1 cellular context compared by ENCODE assay signal in genomic region chr2:208265807-208266640, GRCh38.
A peak's percentile ranks its signal among the peaks of the same experiment; 100 is the strongest.
TF ChIP-seq lines count a peak whose summit lies in the region.

Gene PIKFYVE (plus strand): TSS chr2:208266255. CDS start chr2:208271520, 5,265 bp downstream.

TF ChIP-seq in HepG2, 621 proteins besides CTCF, POLR2A, EP300 and RAD21 (continued from another document and continues in another):
- TF ChIP-seq ZNF318 (CRISPR knock-in tag; IDR thresholded peaks at IDR 0.05): peak; percentile 92; the same call in 1 of the 2 replicates
- TF ChIP-seq ZNF3 (CRISPR knock-in tag; IDR thresholded peaks at IDR 0.05): no peak
- peak; percentile 84; the same call in 1 of the 2 replicates for TF ChIP-seq REPIN1 (CRISPR knock-in tag; IDR thresholded peaks at IDR 0.05; ENCODE audit: borderline replicate concordance, low read depth)
- peak; percentile 74 for TF ChIP-seq ZNF768 (CRISPR knock-in tag; IDR thresholded peaks at IDR 0.05)
- no peak for TF ChIP-seq TEAD2 (CRISPR knock-in tag; IDR thresholded peaks at IDR 0.05)
- TF ChIP-seq, protein P1, sequence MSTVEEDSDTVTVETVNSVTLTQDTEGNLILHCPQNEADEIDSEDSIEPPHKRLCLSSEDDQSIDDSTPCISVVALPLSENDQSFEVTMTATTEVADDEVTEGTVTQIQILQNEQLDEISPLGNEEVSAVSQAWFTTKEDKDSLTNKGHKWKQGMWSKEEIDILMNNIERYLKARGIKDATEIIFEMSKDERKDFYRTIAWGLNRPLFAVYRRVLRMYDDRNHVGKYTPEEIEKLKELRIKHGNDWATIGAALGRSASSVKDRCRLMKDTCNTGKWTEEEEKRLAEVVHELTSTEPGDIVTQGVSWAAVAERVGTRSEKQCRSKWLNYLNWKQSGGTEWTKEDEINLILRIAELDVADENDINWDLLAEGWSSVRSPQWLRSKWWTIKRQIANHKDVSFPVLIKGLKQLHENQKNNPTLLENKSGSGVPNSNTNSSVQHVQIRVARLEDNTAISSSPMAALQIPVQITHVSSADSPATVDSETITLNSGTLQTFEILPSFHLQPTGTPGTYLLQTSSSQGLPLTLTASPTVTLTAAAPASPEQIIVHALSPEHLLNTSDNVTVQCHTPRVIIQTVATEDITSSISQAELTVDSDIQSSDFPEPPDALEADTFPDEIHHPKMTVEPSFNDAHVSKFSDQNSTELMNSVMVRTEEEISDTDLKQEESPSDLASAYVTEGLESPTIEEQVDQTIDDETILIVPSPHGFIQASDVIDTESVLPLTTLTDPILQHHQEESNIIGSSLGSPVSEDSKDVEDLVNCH (CRISPR knock-in tag; IDR thresholded peaks at IDR 0.05): peak; percentile 33; the same call in 1 of the 2 replicates
- no peak for TF ChIP-seq SMARCC2 (IDR thresholded peaks at IDR 0.05)
- peak; percentile 83 for TF ChIP-seq FOXO1 (CRISPR knock-in tag; IDR thresholded peaks at IDR 0.05)
- peak; percentile 88; the same call in 1 of the 2 replicates for TF ChIP-seq SRY (CRISPR knock-in tag; IDR thresholded peaks at IDR 0.05)
- peak; percentile 52; the same call in 1 of the 2 replicates for TF ChIP-seq SIN3B (IDR thresholded peaks at IDR 0.05; ENCODE audit: low read length)
- peak; percentile 52; the same call in 1 of the 2 replicates for TF ChIP-seq TMF1 (CRISPR knock-in tag; IDR thresholded peaks at IDR 0.05; ENCODE audit: low read depth)
- TF ChIP-seq ZNF816 (CRISPR knock-in tag; IDR thresholded peaks at IDR 0.05; ENCODE audit: borderline replicate concordance): no peak; the same call in 1 of the 2 replicates
- peak; percentile 90 for TF ChIP-seq PAXIP1 (CRISPR knock-in tag; conservative IDR thresholded peaks at IDR 0.05)
- no peak for TF ChIP-seq SNAI1 (CRISPR knock-in tag; IDR thresholded peaks at IDR 0.05; ENCODE audit: borderline replicate concordance)
- TF ChIP-seq ZNF280B (CRISPR knock-in tag; IDR thresholded peaks at IDR 0.05; ENCODE audit: borderline replicate concordance): peak; percentile 93
- peak; percentile 70 for TF ChIP-seq HNRNPK (IDR thresholded peaks at IDR 0.05; ENCODE audit: low read depth, low read length, poor library complexity, severe bottlenecking)
- TF ChIP-seq, protein P2, sequence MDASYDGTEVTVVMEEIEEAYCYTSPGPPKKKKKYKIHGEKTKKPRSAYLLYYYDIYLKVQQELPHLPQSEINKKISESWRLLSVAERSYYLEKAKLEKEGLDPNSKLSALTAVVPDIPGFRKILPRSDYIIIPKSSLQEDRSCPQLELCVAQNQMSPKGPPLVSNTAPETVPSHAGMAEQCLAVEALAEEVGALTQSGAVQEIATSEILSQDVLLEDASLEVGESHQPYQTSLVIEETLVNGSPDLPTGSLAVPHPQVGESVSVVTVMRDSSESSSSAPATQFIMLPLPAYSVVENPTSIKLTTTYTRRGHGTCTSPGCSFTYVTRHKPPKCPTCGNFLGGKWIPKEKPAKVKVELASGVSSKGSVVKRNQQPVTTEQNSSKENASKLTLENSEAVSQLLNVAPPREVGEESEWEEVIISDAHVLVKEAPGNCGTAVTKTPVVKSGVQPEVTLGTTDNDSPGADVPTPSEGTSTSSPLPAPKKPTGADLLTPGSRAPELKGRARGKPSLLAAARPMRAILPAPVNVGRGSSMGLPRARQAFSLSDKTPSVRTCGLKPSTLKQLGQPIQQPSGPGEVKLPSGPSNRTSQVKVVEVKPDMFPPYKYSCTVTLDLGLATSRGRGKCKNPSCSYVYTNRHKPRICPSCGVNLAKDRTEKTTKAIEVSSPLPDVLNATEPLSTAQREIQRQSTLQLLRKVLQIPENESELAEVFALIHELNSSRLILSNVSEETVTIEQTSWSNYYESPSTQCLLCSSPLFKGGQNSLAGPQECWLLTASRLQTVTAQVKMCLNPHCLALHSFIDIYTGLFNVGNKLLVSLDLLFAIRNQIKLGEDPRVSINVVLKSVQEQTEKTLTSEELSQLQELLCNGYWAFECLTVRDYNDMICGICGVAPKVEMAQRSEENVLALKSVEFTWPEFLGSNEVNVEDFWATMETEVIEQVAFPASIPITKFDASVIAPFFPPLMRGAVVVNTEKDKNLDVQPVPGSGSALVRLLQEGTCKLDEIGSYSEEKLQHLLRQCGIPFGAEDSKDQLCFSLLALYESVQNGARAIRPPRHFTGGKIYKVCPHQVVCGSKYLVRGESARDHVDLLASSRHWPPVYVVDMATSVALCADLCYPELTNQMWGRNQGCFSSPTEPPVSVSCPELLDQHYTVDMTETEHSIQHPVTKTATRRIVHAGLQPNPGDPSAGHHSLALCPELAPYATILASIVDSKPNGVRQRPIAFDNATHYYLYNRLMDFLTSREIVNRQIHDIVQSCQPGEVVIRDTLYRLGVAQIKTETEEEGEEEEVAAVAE (CRISPR knock-in tag; IDR thresholded peaks at IDR 0.05; ENCODE audit: borderline replicate concordance): 0 out of 2 replicates have a peak, but pooled peaks have one; percentile 39
- peak; percentile 87 for TF ChIP-seq SMAD3 (CRISPR knock-in tag; IDR thresholded peaks at IDR 0.05)
- TF ChIP-seq PCBP1 (IDR thresholded peaks at IDR 0.05; ENCODE audit: borderline replicate concordance, low read depth, low read length): no peak
- peak; percentile 90 for TF ChIP-seq MEF2D (CRISPR knock-in tag; IDR thresholded peaks at IDR 0.05)
- TF ChIP-seq, protein P3, sequence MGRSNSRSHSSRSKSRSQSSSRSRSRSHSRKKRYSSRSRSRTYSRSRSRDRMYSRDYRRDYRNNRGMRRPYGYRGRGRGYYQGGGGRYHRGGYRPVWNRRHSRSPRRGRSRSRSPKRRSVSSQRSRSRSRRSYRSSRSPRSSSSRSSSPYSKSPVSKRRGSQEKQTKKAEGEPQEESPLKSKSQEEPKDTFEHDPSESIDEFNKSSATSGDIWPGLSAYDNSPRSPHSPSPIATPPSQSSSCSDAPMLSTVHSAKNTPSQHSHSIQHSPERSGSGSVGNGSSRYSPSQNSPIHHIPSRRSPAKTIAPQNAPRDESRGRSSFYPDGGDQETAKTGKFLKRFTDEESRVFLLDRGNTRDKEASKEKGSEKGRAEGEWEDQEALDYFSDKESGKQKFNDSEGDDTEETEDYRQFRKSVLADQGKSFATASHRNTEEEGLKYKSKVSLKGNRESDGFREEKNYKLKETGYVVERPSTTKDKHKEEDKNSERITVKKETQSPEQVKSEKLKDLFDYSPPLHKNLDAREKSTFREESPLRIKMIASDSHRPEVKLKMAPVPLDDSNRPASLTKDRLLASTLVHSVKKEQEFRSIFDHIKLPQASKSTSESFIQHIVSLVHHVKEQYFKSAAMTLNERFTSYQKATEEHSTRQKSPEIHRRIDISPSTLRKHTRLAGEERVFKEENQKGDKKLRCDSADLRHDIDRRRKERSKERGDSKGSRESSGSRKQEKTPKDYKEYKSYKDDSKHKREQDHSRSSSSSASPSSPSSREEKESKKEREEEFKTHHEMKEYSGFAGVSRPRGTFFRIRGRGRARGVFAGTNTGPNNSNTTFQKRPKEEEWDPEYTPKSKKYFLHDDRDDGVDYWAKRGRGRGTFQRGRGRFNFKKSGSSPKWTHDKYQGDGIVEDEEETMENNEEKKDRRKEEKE (IDR thresholded peaks at IDR 0.05): no peak
- TF ChIP-seq, protein P4, sequence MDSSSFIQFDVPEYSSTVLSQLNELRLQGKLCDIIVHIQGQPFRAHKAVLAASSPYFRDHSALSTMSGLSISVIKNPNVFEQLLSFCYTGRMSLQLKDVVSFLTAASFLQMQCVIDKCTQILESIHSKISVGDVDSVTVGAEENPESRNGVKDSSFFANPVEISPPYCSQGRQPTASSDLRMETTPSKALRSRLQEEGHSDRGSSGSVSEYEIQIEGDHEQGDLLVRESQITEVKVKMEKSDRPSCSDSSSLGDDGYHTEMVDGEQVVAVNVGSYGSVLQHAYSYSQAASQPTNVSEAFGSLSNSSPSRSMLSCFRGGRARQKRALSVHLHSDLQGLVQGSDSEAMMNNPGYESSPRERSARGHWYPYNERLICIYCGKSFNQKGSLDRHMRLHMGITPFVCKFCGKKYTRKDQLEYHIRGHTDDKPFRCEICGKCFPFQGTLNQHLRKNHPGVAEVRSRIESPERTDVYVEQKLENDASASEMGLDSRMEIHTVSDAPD (CRISPR knock-in tag; IDR thresholded peaks at IDR 0.05): peak; percentile 92; the same call in 1 of the 2 replicates
- TF ChIP-seq KAT2B (IDR thresholded peaks at IDR 0.05; ENCODE audit: borderline replicate concordance, low read depth, low read length): no peak
- peak; percentile 69; the same call in 1 of the 2 replicates for TF ChIP-seq ZBTB38 (CRISPR knock-in tag; IDR thresholded peaks at IDR 0.05)
- peak; percentile 86 for TF ChIP-seq MIER2 (CRISPR knock-in tag; IDR thresholded peaks at IDR 0.05)
- TF ChIP-seq SRSF4 (IDR thresholded peaks at IDR 0.05; ENCODE audit: low read depth, low read length, poor library complexity, severe bottlenecking): no peak
- TF ChIP-seq ZNF746 (CRISPR knock-in tag; IDR thresholded peaks at IDR 0.05): peak; percentile 60; the same call in 1 of the 2 replicates
